ENCODE assay signal across 10 cellular contexts in the genomic region with DNA sequence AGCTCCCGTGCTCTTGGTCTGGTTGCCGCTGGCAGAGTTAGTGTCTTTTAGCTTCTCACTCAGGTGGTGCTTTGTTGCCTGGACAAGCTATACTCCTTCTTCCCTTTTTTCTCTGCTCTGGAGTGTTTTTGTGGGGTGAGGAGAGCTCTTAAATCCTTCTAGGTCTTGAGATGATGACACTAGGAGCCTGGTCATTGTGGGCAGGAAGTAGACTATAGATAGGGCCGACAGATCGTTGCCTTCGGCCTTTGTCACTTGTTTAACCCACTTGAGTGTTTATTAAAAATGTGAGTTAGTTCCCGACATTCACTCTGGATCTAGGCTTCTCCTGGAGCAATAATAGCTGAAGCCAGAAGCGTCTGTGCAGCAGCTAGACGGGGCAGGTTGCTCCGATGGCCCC.
DNase-seq lines count a peak whose midpoint lies in the region; ATAC-seq and TF ChIP-seq lines count a peak whose summit lies in the region.
"Had no signal": no experiment of that assay in that cellular context is flagged by ENCODE, and none has a peak within 500 bp of the region (broad histone marks: within the 10 kb centered on the region; RNA-seq: fewer than 3 reads in every experiment).

No MANE protein-coding gene starts in this region.

- no peaks in the 10 kb centered on the region for H3K9me3 ChIP-seq in heart left ventricle
- no peaks in the 10 kb centered on the region for H3K9me3 ChIP-seq in left lung
- no peaks in the 10 kb centered on the region for H3K9me3 ChIP-seq in upper lobe of left lung

- no peak for ATAC-seq in heart left ventricle
- no peak for ATAC-seq in left cardiac atrium
- no peak for ATAC-seq in WTC11
- ATAC-seq in left lung: peak; percentile 15
- ATAC-seq in upper lobe of left lung (ENCODE audit: low FRiP score in 2 of 2): no peak
- ATAC-seq in HG03354 (IDR thresholded peaks at IDR 0.05; ENCODE audit: poor library complexity, severe bottlenecking, unreplicated experiment): no peak

- TF ChIP-seq POLR2A in heart left ventricle (IDR thresholded peaks at IDR 0.05) (no peak), upper lobe of left lung (IDR thresholded peaks at IDR 0.05) (no peak)

- H3K36me3 Mint-ChIP-seq in WTC11: 0 out of 2 replicates have a peak, but pooled peaks cover 4% of the 10 kb centered on the region
- no peaks in the 10 kb centered on the region for H3K36me3 Mint-ChIP-seq in activated CD4-positive, alpha-beta memory T cell treated with anti-CD3 and anti-CD28 coated beads, Interleukin-2, amount 10 ng/mL, durations not matched to agents 7 days and 5 days (ENCODE audit: low read depth)
- H3K36me3 Mint-ChIP-seq: brain had no signal

- no peak overlapping the region for H3K4me3 Mint-ChIP-seq in WTC11
- no peak overlapping the region for H3K4me3 Mint-ChIP-seq in activated CD4-positive, alpha-beta memory T cell treated with anti-CD3 and anti-CD28 coated beads, Interleukin-2, amount 10 ng/mL, durations not matched to agents 7 days and 5 days
- H3K4me3 Mint-ChIP-seq: brain had no signal

- TF ChIP-seq CTCF in heart left ventricle (IDR thresholded peaks at IDR 0.05) (no peak), WTC11 (IDR thresholded peaks at IDR 0.05) (no peak), left lung (IDR thresholded peaks at IDR 0.05) (no peak), upper lobe of left lung (IDR thresholded peaks at IDR 0.05) (no peak)

- H3K27me3 Mint-ChIP-seq in WTC11 (ENCODE audit: low read depth): no peaks in the 10 kb centered on the region
- H3K27me3 Mint-ChIP-seq in activated CD4-positive, alpha-beta memory T cell treated with anti-CD3 and anti-CD28 coated beads, Interleukin-2, amount 10 ng/mL, durations not matched to agents 7 days and 5 days: no peaks in the 10 kb centered on the region
- H3K27me3 Mint-ChIP-seq: brain had no signal

- H3K27me3 ChIP-seq in heart left ventricle (no peaks in the 10 kb centered on the region), left lung (no peaks in the 10 kb centered on the region), upper lobe of left lung (no peaks in the 10 kb centered on the region)

- DNase-seq in heart left ventricle: no peak
- DNase-seq in left cardiac atrium: no peak
- no peak for DNase-seq in WTC11 (ENCODE audit: low spot score)
- no peak for DNase-seq in left lung
- DNase-seq in upper lobe of left lung: no peak
- no peak for DNase-seq in activated CD4-positive, alpha-beta memory T cell treated with anti-CD3 and anti-CD28 coated beads, Interleukin-2, amount 10 ng/mL, durations not matched to agents 7 days and 5 days
- DNase-seq in NCI-H2081 (lab: John Stamatoyannopoulos, UW): no peak
- DNase-seq: activated T-cell treated with anti-CD3 and anti-CD28 coated beads, Interleukin-2, amount 50 U/mL, for 1 hour had no signal

- WGBS in heart left ventricle, 4 donors: 37 to 59% (median 48%) methylated on average over 9 of the region's 9 CpGs
- WGBS in upper lobe of left lung, 2 donors: 31 to 39% methylated on average over 9 of the region's 9 CpGs

- peak overlapping the region in 1 of 12 donors; percentile 4 for H3K4me3 ChIP-seq in heart left ventricle
- no peak overlapping the region for H3K4me3 ChIP-seq in left lung
- no peak overlapping the region for H3K4me3 ChIP-seq in upper lobe of left lung

- H3K27ac ChIP-seq in heart left ventricle (peak overlapping the region; percentile 16 to 78 (median 64)), left lung (peak overlapping the region; percentile 71 to 76), upper lobe of left lung (peak overlapping the region; percentile 72 to 82 (median 78))

- POLR2A ChIA-PET in WTC11 (lab: Charles Lee): no interaction called here
- POLR2A ChIA-PET in activated CD4-positive, alpha-beta memory T cell treated with anti-CD3 and anti-CD28 coated beads, Interleukin-2, amount 10 ng/mL, durations not matched to agents 7 days and 5 days (lab: Charles Lee): interaction anchor here (1.4 kb wide), 1 partner anchor 94 kb away, joined by 3 read pairs; a partner anchor contains a TSS

- H3K36me3 ChIP-seq in heart left ventricle (no peaks in the 10 kb centered on the region), left lung (no peaks in the 10 kb centered on the region), upper lobe of left lung (no peaks in the 10 kb centered on the region)

- peaks cover 62% of the 10 kb centered on the region for H3K4me1 Mint-ChIP-seq in WTC11
- peaks cover 43% of the 10 kb centered on the region for H3K4me1 Mint-ChIP-seq in activated CD4-positive, alpha-beta memory T cell treated with anti-CD3 and anti-CD28 coated beads, Interleukin-2, amount 10 ng/mL, durations not matched to agents 7 days and 5 days

- intact Hi-C loops in heart left ventricle (cut with DNase I) (loop anchor here (2.0 to 10.0 kb wide), 8 partner anchors 83 to 423 kb away; a partner anchor contains a TSS), left cardiac atrium (cut with DNase I) (loop anchor here in 1 of 2 donors (5.0 to 10.0 kb wide), 3 partner anchors 130 to 643 kb away; no protein-coding TSS in a partner anchor), left lung (cut with DNase I) (loop anchor here in 1 of 2 donors (10.0 kb wide), 2 partner anchors 83 to 127 kb away; no protein-coding TSS in a partner anchor)

- no peak for TF ChIP-seq EP300 in upper lobe of left lung (IDR thresholded peaks at IDR 0.05)

- H3K4me1 ChIP-seq in heart left ventricle (peaks cover 18 to 99% (median 68%) of the 10 kb centered on the region in 12 donors), left lung (peaks cover 53 to 94% of the 10 kb centered on the region in 2 donors), upper lobe of left lung (peaks cover 67 to 76% (median 74%) of the 10 kb centered on the region in 4 donors)

- H3K9me3 Mint-ChIP-seq in WTC11: peaks cover 5% of the 10 kb centered on the region
- H3K9me3 Mint-ChIP-seq in activated CD4-positive, alpha-beta memory T cell treated with anti-CD3 and anti-CD28 coated beads, Interleukin-2, amount 10 ng/mL, durations not matched to agents 7 days and 5 days: no peaks in the 10 kb centered on the region
- H3K9me3 Mint-ChIP-seq: brain had no signal

- peak overlapping the region; percentile 85 for H3K27ac Mint-ChIP-seq in WTC11
- H3K27ac Mint-ChIP-seq in activated CD4-positive, alpha-beta memory T cell treated with anti-CD3 and anti-CD28 coated beads, Interleukin-2, amount 10 ng/mL, durations not matched to agents 7 days and 5 days: no peak overlapping the region

- CTCF ChIA-PET in WTC11 (lab: Charles Lee): interaction anchor here (0.8 to 2.6 kb wide), 16 partner anchors 16 to 617 kb away, joined by 3 to 20 read pairs (median 4); a partner anchor contains a TSS
- CTCF ChIA-PET in activated CD4-positive, alpha-beta memory T cell treated with anti-CD3 and anti-CD28 coated beads, Interleukin-2, amount 10 ng/mL, durations not matched to agents 7 days and 5 days (lab: Charles Lee): no interaction called here

TF ChIP-seq in WTC11, 78 proteins besides CTCF, POLR2A, EP300 and RAD21 (continues in another document):
- TF ChIP-seq ATF1 (CRISPR knock-in tag; IDR thresholded peaks at IDR 0.05) (no peak), ZNF263 (CRISPR knock-in tag; IDR thresholded peaks at IDR 0.05; ENCODE audit: low read depth) (no peak), TEAD4 (CRISPR knock-in tag; IDR thresholded peaks at IDR 0.05) (no peak), ESRRA (CRISPR knock-in tag; IDR thresholded peaks at IDR 0.05; ENCODE audit: borderline replicate concordance) (no peak)
- TF ChIP-seq, protein P1, sequence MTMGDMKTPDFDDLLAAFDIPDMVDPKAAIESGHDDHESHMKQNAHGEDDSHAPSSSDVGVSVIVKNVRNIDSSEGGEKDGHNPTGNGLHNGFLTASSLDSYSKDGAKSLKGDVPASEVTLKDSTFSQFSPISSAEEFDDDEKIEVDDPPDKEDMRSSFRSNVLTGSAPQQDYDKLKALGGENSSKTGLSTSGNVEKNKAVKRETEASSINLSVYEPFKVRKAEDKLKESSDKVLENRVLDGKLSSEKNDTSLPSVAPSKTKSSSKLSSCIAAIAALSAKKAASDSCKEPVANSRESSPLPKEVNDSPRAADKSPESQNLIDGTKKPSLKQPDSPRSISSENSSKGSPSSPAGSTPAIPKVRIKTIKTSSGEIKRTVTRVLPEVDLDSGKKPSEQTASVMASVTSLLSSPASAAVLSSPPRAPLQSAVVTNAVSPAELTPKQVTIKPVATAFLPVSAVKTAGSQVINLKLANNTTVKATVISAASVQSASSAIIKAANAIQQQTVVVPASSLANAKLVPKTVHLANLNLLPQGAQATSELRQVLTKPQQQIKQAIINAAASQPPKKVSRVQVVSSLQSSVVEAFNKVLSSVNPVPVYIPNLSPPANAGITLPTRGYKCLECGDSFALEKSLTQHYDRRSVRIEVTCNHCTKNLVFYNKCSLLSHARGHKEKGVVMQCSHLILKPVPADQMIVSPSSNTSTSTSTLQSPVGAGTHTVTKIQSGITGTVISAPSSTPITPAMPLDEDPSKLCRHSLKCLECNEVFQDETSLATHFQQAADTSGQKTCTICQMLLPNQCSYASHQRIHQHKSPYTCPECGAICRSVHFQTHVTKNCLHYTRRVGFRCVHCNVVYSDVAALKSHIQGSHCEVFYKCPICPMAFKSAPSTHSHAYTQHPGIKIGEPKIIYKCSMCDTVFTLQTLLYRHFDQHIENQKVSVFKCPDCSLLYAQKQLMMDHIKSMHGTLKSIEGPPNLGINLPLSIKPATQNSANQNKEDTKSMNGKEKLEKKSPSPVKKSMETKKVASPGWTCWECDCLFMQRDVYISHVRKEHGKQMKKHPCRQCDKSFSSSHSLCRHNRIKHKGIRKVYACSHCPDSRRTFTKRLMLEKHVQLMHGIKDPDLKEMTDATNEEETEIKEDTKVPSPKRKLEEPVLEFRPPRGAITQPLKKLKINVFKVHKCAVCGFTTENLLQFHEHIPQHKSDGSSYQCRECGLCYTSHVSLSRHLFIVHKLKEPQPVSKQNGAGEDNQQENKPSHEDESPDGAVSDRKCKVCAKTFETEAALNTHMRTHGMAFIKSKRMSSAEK (CRISPR knock-in tag; IDR thresholded peaks at IDR 0.05; ENCODE audit: borderline replicate concordance): no peak
- TF ChIP-seq, protein P2, sequence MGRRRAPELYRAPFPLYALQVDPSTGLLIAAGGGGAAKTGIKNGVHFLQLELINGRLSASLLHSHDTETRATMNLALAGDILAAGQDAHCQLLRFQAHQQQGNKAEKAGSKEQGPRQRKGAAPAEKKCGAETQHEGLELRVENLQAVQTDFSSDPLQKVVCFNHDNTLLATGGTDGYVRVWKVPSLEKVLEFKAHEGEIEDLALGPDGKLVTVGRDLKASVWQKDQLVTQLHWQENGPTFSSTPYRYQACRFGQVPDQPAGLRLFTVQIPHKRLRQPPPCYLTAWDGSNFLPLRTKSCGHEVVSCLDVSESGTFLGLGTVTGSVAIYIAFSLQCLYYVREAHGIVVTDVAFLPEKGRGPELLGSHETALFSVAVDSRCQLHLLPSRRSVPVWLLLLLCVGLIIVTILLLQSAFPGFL (CRISPR knock-in tag; IDR thresholded peaks at IDR 0.05; ENCODE audit: borderline replicate concordance): no peak
